2 cellular contexts compared by ENCODE assay signal in genomic region chr12:52872644-52873384, GRCh38.
TF ChIP-seq lines count a peak whose summit lies in the region.

No MANE protein-coding gene starts in this region.

TF ChIP-seq in HCT116, 20 proteins besides CTCF, POLR2A, EP300 and RAD21:
- TF ChIP-seq ZFX (IDR thresholded peaks at IDR 0.05), result no peak
- TF ChIP-seq CEBPB (IDR thresholded peaks at IDR 0.05; ENCODE audit: low read depth), result no peak
- TF ChIP-seq JUND (IDR thresholded peaks at IDR 0.05), result no peak
- TF ChIP-seq, protein P1, sequence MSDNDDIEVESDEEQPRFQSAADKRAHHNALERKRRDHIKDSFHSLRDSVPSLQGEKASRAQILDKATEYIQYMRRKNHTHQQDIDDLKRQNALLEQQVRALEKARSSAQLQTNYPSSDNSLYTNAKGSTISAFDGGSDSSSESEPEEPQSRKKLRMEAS (IDR thresholded peaks at IDR 0.05), result no peak
- no peak for TF ChIP-seq CBX3 (IDR thresholded peaks at IDR 0.05; ENCODE audit: low read depth)
- no peak for TF ChIP-seq ATF3 (IDR thresholded peaks at IDR 0.05)
- TF ChIP-seq POLR2AphosphoS5 (IDR thresholded peaks at IDR 0.05; ENCODE audit: low read depth, low read length), result no peak
- no peak for TF ChIP-seq ELF1 (IDR thresholded peaks at IDR 0.05; ENCODE audit: borderline replicate concordance, low read depth)
- TF ChIP-seq SRF (IDR thresholded peaks at IDR 0.05; ENCODE audit: low read depth), result no peak
- TF ChIP-seq SIN3A (IDR thresholded peaks at IDR 0.05; ENCODE audit: low read depth), result no peak
- no peak for TF ChIP-seq REST (IDR thresholded peaks at IDR 0.05; ENCODE audit: low read depth)
- TF ChIP-seq EZH2 (IDR thresholded peaks at IDR 0.05), result no peak
- TF ChIP-seq SP1 (IDR thresholded peaks at IDR 0.05; ENCODE audit: low read depth), result no peak
- no peak for TF ChIP-seq EGR1 (IDR thresholded peaks at IDR 0.05; ENCODE audit: low read depth)
- TF ChIP-seq FOSL1 (IDR thresholded peaks at IDR 0.05; ENCODE audit: low read depth), result no peak
- TF ChIP-seq YY1 (IDR thresholded peaks at IDR 0.05; ENCODE audit: extremely low read depth, insufficient replicate concordance, low read depth, low read length), result no peak

TF ChIP-seq in K562, 482 proteins besides CTCF, POLR2A, EP300 and RAD21:
- TF ChIP-seq HDAC1 (IDR thresholded peaks at IDR 0.05) (no peak), HDAC2 (IDR thresholded peaks at IDR 0.05) (no peak), ZNF407 (IDR thresholded peaks at IDR 0.05; ENCODE audit: low read depth) (no peak), ZNF316 (IDR thresholded peaks at IDR 0.05) (no peak), ZBTB9 (CRISPR knock-in tag; IDR thresholded peaks at IDR 0.05) (no peak), RBM14 (IDR thresholded peaks at IDR 0.05; ENCODE audit: borderline replicate concordance, insufficient read depth, low read depth, low read length) (no peak), MTA1 (IDR thresholded peaks at IDR 0.05; ENCODE audit: borderline replicate concordance) (no peak), RBBP5 (IDR thresholded peaks at IDR 0.05; ENCODE audit: borderline replicate concordance, insufficient read depth, low read length, poor library complexity, severe bottlenecking) (no peak), ZNF764 (CRISPR knock-in tag; IDR thresholded peaks at IDR 0.05; ENCODE audit: low read depth) (no peak), PHB (CRISPR knock-in tag; IDR thresholded peaks at IDR 0.05) (no peak)
